In the genomic region with DNA sequence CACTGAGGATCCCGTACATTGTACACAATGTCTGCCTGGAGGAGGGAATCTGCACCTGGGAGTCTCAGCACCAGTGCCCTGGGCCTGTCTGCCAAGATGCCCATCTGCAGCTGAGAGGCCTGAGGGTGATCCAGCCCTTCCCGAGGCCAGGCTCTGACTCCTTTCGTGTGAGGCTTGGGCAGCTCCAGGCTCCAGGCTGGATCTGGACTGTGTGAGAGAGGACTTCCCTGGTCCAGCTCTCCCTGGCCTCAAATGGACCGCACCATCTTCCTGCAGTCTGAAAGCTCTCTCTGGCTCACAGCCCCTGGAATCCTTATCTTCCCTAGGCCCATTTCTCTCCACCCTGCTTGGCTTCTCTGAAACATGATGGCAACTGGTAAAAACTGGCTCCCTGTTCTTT, we compare ENCODE assay signal across 17 cellular contexts.
DNase-seq lines count a peak whose midpoint lies in the region.
"Had no signal": no experiment of that assay in that cellular context is flagged by ENCODE, and none has a peak within 500 bp of the region (broad histone marks: within the 10 kb centered on the region; RNA-seq: fewer than 3 reads in every experiment).

No MANE protein-coding gene starts in this region.

- peak; percentile 44 for DNase-seq in activated CD8-positive, alpha-beta memory T cell treated with anti-CD3 and anti-CD28 coated beads for 24 hours
- no peak for DNase-seq in activated CD8-positive, alpha-beta memory T cell treated with anti-CD3 and anti-CD28 coated beads, Interleukin-2, amount 50 U/mL, for 4 hours
- DNase-seq in G401 (ENCODE audit: low spot score) (peak; percentile 83), cerebellum (ENCODE audit: low spot score) (peak; percentile 59), mesenteric fat pad (ENCODE audit: low spot score) (peak; percentile 65), iPS-NIHi7 (ENCODE audit: extremely low spot score) (no peak), activated T-cell treated with anti-CD3 and anti-CD28 coated beads for 4 hours (no peak), DMS153 treated with DMSO at 0.1 percent for 48 hours (lab: John Stamatoyannopoulos, UW; ENCODE audit: unreplicated experiment) (no peak)
- DNase-seq: 8988T; Calu3; CD4-positive, alpha-beta memory T cell; COR-L47; DND-41; GDM1; GM23248; H7; HCEC 1CT had no signal

- in situ Hi-C loops in G401 (cut with HindIII; ENCODE audit: low sequenced_read_pairs), result no loop called here

Comparison
In these comparisons a context has a peak if more than half of its experiments do, and no peak if none do; other contexts are left out.
1. DNase-seq: peak in activated CD8-positive, alpha-beta memory T cell treated with anti-CD3 and anti-CD28 coated beads for 24 hours (single experiment), G401 (single experiment), cerebellum (single experiment) and mesenteric fat pad (single experiment); none in activated CD8-positive, alpha-beta memory T cell treated with anti-CD3 and anti-CD28 coated beads, Interleukin-2, amount 50 U/mL, for 4 hours (single experiment), iPS-NIHi7 (single experiment), activated T-cell treated with anti-CD3 and anti-CD28 coated beads for 4 hours (single experiment) and DMS153 treated with DMSO at 0.1 percent for 48 hours (single experiment).